Comparison of ENCODE assay signal across 8 cellular contexts in the genomic region with DNA sequence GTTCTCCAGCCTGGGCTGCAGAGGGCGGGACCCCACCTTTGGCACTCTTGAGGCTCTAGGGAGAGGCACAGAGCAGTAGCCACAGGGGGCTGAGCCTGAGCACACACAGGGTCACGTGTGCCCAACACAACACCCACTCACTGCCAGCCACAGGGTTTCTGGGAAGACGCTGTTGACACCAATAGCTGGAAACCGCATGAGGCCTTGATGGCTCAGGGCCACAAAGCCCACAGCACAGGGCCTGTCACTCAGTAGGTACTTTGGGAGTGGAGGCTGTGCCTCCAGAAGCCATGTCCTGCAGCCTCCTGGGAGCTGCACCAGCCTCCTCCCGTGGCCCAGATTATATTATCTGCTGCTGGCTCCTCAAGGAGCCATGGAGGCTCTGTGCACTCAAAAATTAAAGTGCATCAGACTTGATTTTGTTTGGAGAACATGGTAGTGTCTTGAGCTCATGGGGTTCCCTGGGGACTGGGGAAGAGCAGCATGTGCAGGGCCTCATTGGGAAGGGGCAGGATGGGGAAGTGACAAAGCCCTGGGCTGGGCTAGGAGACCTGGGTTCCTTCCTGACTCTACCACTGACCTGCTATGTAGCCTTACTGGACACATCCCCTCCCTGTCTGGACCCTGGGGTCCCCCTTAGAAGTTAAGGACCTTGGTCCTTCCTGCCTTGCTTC.
A peak's percentile ranks its signal among the peaks of the same experiment; 100 is the strongest.
DNase-seq lines count a peak whose midpoint lies in the region; ATAC-seq lines count a peak whose summit lies in the region.

No MANE protein-coding gene starts in this region.

- DNase-seq in SK-N-MC (ENCODE audit: low read depth, low spot score) (no peak), iris pigment epithelial cell (ENCODE audit: low read depth) (peak; percentile 29), iPS-NIHi11 (ENCODE audit: low spot score) (no peak)
- peak; percentile 80 to 87 for DNase-seq in stimulated activated CD4-positive, alpha-beta T cell treated with anti-CD3 and anti-CD28 coated beads, Interleukin-4, amount 100 ng/mL, for 48 hours (ENCODE audit: low read depth in 2 of 2)

- peak overlapping the region; percentile 80 for H3K27ac Mint-ChIP-seq in activated naive CD4-positive, alpha-beta T cell treated with anti-CD3 and anti-CD28 coated beads, Interleukin-2, amount 50 U/mL, for 24 hours

- H3K27ac ChIP-seq in ACC112 (ENCODE audit: low read depth, low read length) (peak overlapping the region; percentile 79), SK-N-MC (peak overlapping the region; percentile 91)

- H3K4me1 ChIP-seq in ACC112 (ENCODE audit: control insufficient read depth, insufficient read depth, low read length, unreplicated experiment), result peaks cover 23% of the 10 kb centered on the region

- no peaks in the 10 kb centered on the region for H3K27me3 ChIP-seq in ACC112 (ENCODE audit: insufficient read depth, low read length)

- H3K9me3 ChIP-seq in SK-N-MC (ENCODE audit: low read depth, low read length), result no peaks in the 10 kb centered on the region

- H3K9ac ChIP-seq in SK-N-MC (ENCODE audit: insufficient read length), result peak overlapping the region; percentile 32

- peak overlapping the region; percentile 47 for H3K4me3 Mint-ChIP-seq in activated naive CD4-positive, alpha-beta T cell treated with anti-CD3 and anti-CD28 coated beads, Interleukin-2, amount 50 U/mL, for 24 hours

- peaks cover 77% of the 10 kb centered on the region for H3K4me1 Mint-ChIP-seq in activated naive CD4-positive, alpha-beta T cell treated with anti-CD3 and anti-CD28 coated beads, Interleukin-2, amount 50 U/mL, for 24 hours

- H3K9me3 Mint-ChIP-seq in activated naive CD4-positive, alpha-beta T cell treated with anti-CD3 and anti-CD28 coated beads, Interleukin-2, amount 50 U/mL, for 24 hours, result no peaks in the 10 kb centered on the region

- H3K36me3 Mint-ChIP-seq in activated naive CD4-positive, alpha-beta T cell treated with anti-CD3 and anti-CD28 coated beads, Interleukin-2, amount 50 U/mL, for 24 hours, result no peaks in the 10 kb centered on the region

- ATAC-seq in GM21825 (IDR thresholded peaks at IDR 0.05; ENCODE audit: unreplicated experiment) (peak; percentile 39), GM18909 (IDR thresholded peaks at IDR 0.05; ENCODE audit: poor library complexity, unreplicated experiment) (no peak)

- H3K4me3 ChIP-seq in ACC112 (ENCODE audit: low read depth, low read length) (no peak overlapping the region), SK-N-MC (no peak overlapping the region)

- H3K27me3 Mint-ChIP-seq in activated naive CD4-positive, alpha-beta T cell treated with anti-CD3 and anti-CD28 coated beads, Interleukin-2, amount 50 U/mL, for 24 hours, result no peaks in the 10 kb centered on the region

- H2AFZ ChIP-seq in ACC112 (ENCODE audit: low read length, unreplicated experiment), result no peak overlapping the region

- no peaks in the 10 kb centered on the region for H3K79me2 ChIP-seq in ACC112 (ENCODE audit: control insufficient read depth, insufficient read depth, low read length, unreplicated experiment)

- no peaks in the 10 kb centered on the region for H3K36me3 ChIP-seq in ACC112 (ENCODE audit: insufficient read depth, low read length)
- no peaks in the 10 kb centered on the region for H3K36me3 ChIP-seq in SK-N-MC (ENCODE audit: insufficient read depth, low read length)

Comparison
In these comparisons a context has a peak if more than half of its experiments do, and no peak if none do; other contexts are left out.
1. DNase-seq: peak in iris pigment epithelial cell (single experiment) and stimulated activated CD4-positive, alpha-beta T cell treated with anti-CD3 and anti-CD28 coated beads, Interleukin-4, amount 100 ng/mL, for 48 hours (2 of 2); none in SK-N-MC (single experiment) and iPS-NIHi11 (single experiment).